Comparison of ENCODE assay signal across 29 cellular contexts in the genomic region with DNA sequence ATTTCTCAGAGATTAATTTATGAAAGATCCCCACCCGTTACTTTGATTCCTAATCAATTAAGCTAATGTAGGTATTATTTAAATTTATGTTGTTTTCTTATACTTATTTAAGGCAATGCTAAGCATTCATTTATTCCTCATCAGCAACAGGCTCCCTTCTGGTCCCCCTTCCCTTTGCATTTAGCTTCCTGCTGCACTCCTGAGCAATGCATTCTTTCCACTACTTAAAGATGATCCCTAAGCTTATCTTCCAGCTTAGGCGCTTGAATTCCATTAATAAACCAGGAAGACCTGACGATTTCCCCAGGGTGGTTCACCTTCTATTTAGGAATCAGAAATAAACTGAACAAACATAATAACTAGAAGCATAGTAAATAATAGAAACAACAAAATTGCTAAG.
"Had no signal": no experiment of that assay in that cellular context is flagged by ENCODE, and none has a peak within 500 bp of the region (broad histone marks: within the 10 kb centered on the region; RNA-seq: fewer than 3 reads in every experiment).

No MANE protein-coding gene starts in this region.

- H3K4me3 Mint-ChIP-seq: naive thymus-derived CD4-positive, alpha-beta T cell; natural killer cell treated with Interleukin-12 subunit alpha and Interleukin-12 subunit beta and Interleukin-15 and Interleukin-18, amount 100 ng/mL, for 72 hours; stimulated activated naive B cell treated with anti-CD40 and anti-IgM and Interleukin-4, amounts not matched to agents 10 μg/mL and 1 μg/mL and 100 μg/mL, for 72 hours had no signal

- H3K4me1 ChIP-seq: left ventricle myocardium inferior, pancreas, prostate gland, stomach, suprapubic skin, tibial artery, upper lobe of right lung had no signal

- H3K27me3 Mint-ChIP-seq: naive thymus-derived CD4-positive, alpha-beta T cell; natural killer cell treated with Interleukin-12 subunit alpha and Interleukin-12 subunit beta and Interleukin-15 and Interleukin-18, amount 100 ng/mL, for 72 hours; stimulated activated naive B cell treated with anti-CD40 and anti-IgM and Interleukin-4, amounts not matched to agents 10 μg/mL and 1 μg/mL and 100 μg/mL, for 72 hours had no signal

- H3K4me1 Mint-ChIP-seq: naive thymus-derived CD4-positive, alpha-beta T cell; stimulated activated naive B cell treated with anti-CD40 and anti-IgM and Interleukin-4, amounts not matched to agents 10 μg/mL and 1 μg/mL and 100 μg/mL, for 72 hours had no signal

- H3K9me3 ChIP-seq: left ventricle myocardium inferior, mucosa of descending colon, pancreas, prostate gland, stomach, suprapubic skin, thoracic aorta, tibial artery, upper lobe of right lung had no signal

- H3K27ac Mint-ChIP-seq: natural killer cell treated with Interleukin-12 subunit alpha and Interleukin-12 subunit beta and Interleukin-15 and Interleukin-18, amount 100 ng/mL, for 72 hours; stimulated activated naive B cell treated with anti-CD40 and anti-IgM and Interleukin-4, amounts not matched to agents 10 μg/mL and 1 μg/mL and 100 μg/mL, for 72 hours had no signal

- H3K36me3 ChIP-seq: left ventricle myocardium inferior, pancreas, prostate gland, stomach, suprapubic skin, thoracic aorta, tibial artery, upper lobe of right lung had no signal

- H3K27ac ChIP-seq: left ventricle myocardium inferior, pancreas, prostate gland, skin epidermis, stomach, suprapubic skin, thoracic aorta, tibial artery, upper lobe of right lung had no signal

- ATAC-seq: mucosa of descending colon; naive thymus-derived CD4-positive, alpha-beta T cell; natural killer cell treated with Interleukin-12 subunit alpha and Interleukin-12 subunit beta and Interleukin-15 and Interleukin-18, amount 100 ng/mL, for 72 hours; pancreas; right cardiac atrium; sciatic nerve; stimulated activated naive B cell treated with anti-CD40 and anti-IgM and Interleukin-4, amounts not matched to agents 10 μg/mL and 1 μg/mL and 100 μg/mL, for 72 hours; stimulated activated naive CD8-positive, alpha-beta T cell treated with anti-CD3 and anti-CD28 coated beads, Interleukin-15, Interleukin-2, amounts not matched to agents 100 U/mL and 50 U/mL, for 24 hours; upper lobe of right lung had no signal

- FAIRE-seq: pancreas, urothelium cell line had no signal

- H3K4me3 ChIP-seq: left ventricle myocardium inferior, lung, mucosa of descending colon, pancreas, prostate gland, skin epidermis, stomach, suprapubic skin, thoracic aorta, tibial artery, upper lobe of right lung had no signal

- H3K27me3 ChIP-seq: pancreas, stomach, suprapubic skin, tibial artery, upper lobe of right lung had no signal

- DNase-seq: hypothalamus; islet precursor cell; left ventricle myocardium inferior; midbrain; mucosa of descending colon; naive thymus-derived CD4-positive, alpha-beta T cell; nucleus accumbens; pancreas; posterior cingulate gyrus; retina; right cardiac atrium; stimulated activated CD4-positive, alpha-beta T cell treated with anti-CD3 and anti-CD28 coated beads, Interleukin-12 subunit alpha, Interleukin-12 subunit beta, amount 100 ng/mL, for 4 hours; stimulated activated CD4-positive, alpha-beta T cell treated with anti-CD3 and anti-CD28 coated beads, Interleukin-15, amount 100 ng/mL, for 24 hours; stimulated activated CD4-positive, alpha-beta T cell treated with anti-CD3 and anti-CD28 coated beads, Interleukin-2, amount 100 ng/mL, for 24 hours; stimulated activated CD4-positive, alpha-beta T cell treated with anti-CD3 and anti-CD28 coated beads, Interleukin-4, amount 100 ng/mL, for 1 hour; stimulated activated naive B cell treated with anti-CD40 and anti-IgM and Interleukin-4, amounts not matched to agents 10 μg/mL and 1 μg/mL and 100 μg/mL, for 72 hours; stimulated activated naive CD8-positive, alpha-beta T cell treated with anti-CD3 and anti-CD28 coated beads, Interleukin-15, Interleukin-2, amounts not matched to agents 100 U/mL and 50 U/mL, for 24 hours; stomach; tibial artery; trophoblast cell; upper lobe of right lung had no signal

- H3K36me3 Mint-ChIP-seq: naive thymus-derived CD4-positive, alpha-beta T cell; stimulated activated naive B cell treated with anti-CD40 and anti-IgM and Interleukin-4, amounts not matched to agents 10 μg/mL and 1 μg/mL and 100 μg/mL, for 72 hours had no signal
